Comparison of ENCODE assay signal across 1 cellular context in genomic region chr11:87006035-87006434, GRCh38.
A peak's percentile ranks its signal among the peaks of the same experiment; 100 is the strongest.
TF ChIP-seq lines count a peak whose summit lies in the region.

No MANE protein-coding gene starts in this region.

TF ChIP-seq in HepG2, 621 proteins besides CTCF, POLR2A, EP300 and RAD21:
- TF ChIP-seq CHD4 (IDR thresholded peaks at IDR 0.05; ENCODE audit: borderline replicate concordance, low read length) (peak; percentile 94), EED (CRISPR knock-in tag; IDR thresholded peaks at IDR 0.05) (no peak), ZFP36L2 (CRISPR knock-in tag; IDR thresholded peaks at IDR 0.05) (no peak), CSRNP2 (CRISPR knock-in tag; conservative IDR thresholded peaks at IDR 0.05; ENCODE audit: low read depth) (no peak), ATF4 (CRISPR knock-in tag; IDR thresholded peaks at IDR 0.05) (peak in 1 of 2 experiments; percentile 16; a peak in 1 of 4 replicates), POGZ (CRISPR knock-in tag; IDR thresholded peaks at IDR 0.05) (no peak), REL (CRISPR knock-in tag; conservative IDR thresholded peaks at IDR 0.05) (0 out of 2 replicates have a peak, but pooled peaks have one; percentile 8), KDM5A (IDR thresholded peaks at IDR 0.05; ENCODE audit: borderline replicate concordance, low read length) (no peak), ZNF414 (CRISPR knock-in tag; IDR thresholded peaks at IDR 0.05) (no peak), ZNF513 (CRISPR knock-in tag; conservative IDR thresholded peaks at IDR 0.05) (no peak), MAZ (IDR thresholded peaks at IDR 0.05; ENCODE audit: borderline replicate concordance, low read depth, low read length) (no peak), MAZ (CRISPR knock-in tag; IDR thresholded peaks at IDR 0.05; ENCODE audit: low read depth) (no peak), ZNF776 (CRISPR knock-in tag; IDR thresholded peaks at IDR 0.05) (no peak), ZNF761 (CRISPR knock-in tag; conservative IDR thresholded peaks at IDR 0.05) (0 out of 2 replicates have a peak, but pooled peaks have one; percentile 4), ZNF629 (CRISPR knock-in tag; conservative IDR thresholded peaks at IDR 0.05) (peak; percentile 96), ZNF747 (CRISPR knock-in tag; IDR thresholded peaks at IDR 0.05; ENCODE audit: borderline replicate concordance) (no peak), DNMT1 (CRISPR knock-in tag; IDR thresholded peaks at IDR 0.05) (no peak), CEBPB (IDR thresholded peaks at IDR 0.05; ENCODE audit: borderline replicate concordance, low read depth, low read length) (peak; percentile 31; the same call in 1 of the 2 replicates), SMAD3 (CRISPR knock-in tag; IDR thresholded peaks at IDR 0.05) (no peak), ADNP (CRISPR knock-in tag; IDR thresholded peaks at IDR 0.05) (peak; percentile 24; the same call in 1 of the 2 replicates), KDM1A (CRISPR knock-in tag; IDR thresholded peaks at IDR 0.05) (peak; percentile 77; the same call in 1 of the 2 replicates), CEBPG (CRISPR knock-in tag; IDR thresholded peaks at IDR 0.05) (0 out of 2 replicates have a peak, but pooled peaks have one; percentile 23), DMAP1 (CRISPR knock-in tag; IDR thresholded peaks at IDR 0.05) (no peak)
